ENCODE assay signal across 1 cellular context in genomic region chr3:122382888-122383666, GRCh38.
TF ChIP-seq lines count a peak whose summit lies in the region.

MIX23 (minus strand) TSS chr3:122383231; CDS start chr3:122383224, 7 bp downstream.

TF ChIP-seq in IMR-90, 13 proteins besides CTCF, POLR2A, EP300 and RAD21:
- TF ChIP-seq ELK1 (IDR thresholded peaks at IDR 0.05; ENCODE audit: borderline replicate concordance, low read depth, low read length): no peak
- TF ChIP-seq USF2 (IDR thresholded peaks at IDR 0.05; ENCODE audit: low read depth, low read length): 0 out of 2 replicates have a peak, but pooled peaks have one; percentile 31
- TF ChIP-seq FOS (IDR thresholded peaks at IDR 0.05; ENCODE audit: low read depth, low read length): no peak
- no peak; the same call in 1 of the 2 replicates for TF ChIP-seq CHD1 (IDR thresholded peaks at IDR 0.05; ENCODE audit: low read depth, low read length)
- no peak for TF ChIP-seq SMC3 (IDR thresholded peaks at IDR 0.05; ENCODE audit: low read depth, low read length)
- peak; percentile 91 for TF ChIP-seq MXI1 (IDR thresholded peaks at IDR 0.05; ENCODE audit: borderline replicate concordance, low read depth, low read length)
- TF ChIP-seq NFE2L2 (IDR thresholded peaks at IDR 0.05; ENCODE audit: low read depth, low read length): no peak
- TF ChIP-seq MAFK (IDR thresholded peaks at IDR 0.05; ENCODE audit: low read depth, low read length): no peak
- peak; percentile 40; the same call in 1 of the 2 replicates for TF ChIP-seq BHLHE40 (IDR thresholded peaks at IDR 0.05; ENCODE audit: low read depth, low read length)
- peak; percentile 16; the same call in 1 of the 2 replicates for TF ChIP-seq MAZ (IDR thresholded peaks at IDR 0.05; ENCODE audit: borderline replicate concordance, low read depth, low read length)
- TF ChIP-seq RFX5 (IDR thresholded peaks at IDR 0.05; ENCODE audit: low read depth, low read length): no peak
